ENCODE assay signal across 11 cellular contexts in genomic region chr10:30026578-30026977, GRCh38. TPM values are rescaled to one million over a fixed set of nuclear protein-coding genes. Genes with fewer than 3 reads are reported as not detected.
DNase-seq lines count a peak whose midpoint lies in the region; ATAC-seq and TF ChIP-seq lines count a peak whose summit lies in the region.
"Had no signal": no experiment of that assay in that cellular context is flagged by ENCODE, and none has a peak within 500 bp of the region (broad histone marks: within the 10 kb centered on the region; RNA-seq: fewer than 3 reads in every experiment).

No MANE protein-coding gene starts in this region.

- H3K9me3 ChIP-seq in lower lobe of right lung (no peaks in the 10 kb centered on the region), gastroesophageal sphincter (no peaks in the 10 kb centered on the region)

- H3K36me3 ChIP-seq in lower lobe of right lung (peaks cover 23% of the 10 kb centered on the region), gastroesophageal sphincter (peaks cover 0 to 16% of the 10 kb centered on the region in 2 donors)

- intact Hi-C loops in lower lobe of right lung (cut with DNase I): no loop called here

- H3K4me1 ChIP-seq in lower lobe of right lung (peaks cover 50% of the 10 kb centered on the region), gastroesophageal sphincter (peaks cover 0 to 41% (median 12%) of the 10 kb centered on the region in 3 donors)

- peaks cover 3% of the 10 kb centered on the region for H3K27me3 ChIP-seq in lower lobe of right lung (ENCODE audit: low read depth)
- no peaks in the 10 kb centered on the region for H3K27me3 ChIP-seq in gastroesophageal sphincter

- TF ChIP-seq POLR2A in gastroesophageal sphincter (IDR thresholded peaks at IDR 0.05): no peak

- DNase-seq in stimulated activated CD4-positive, alpha-beta T cell treated with anti-CD3 and anti-CD28 coated beads, Interleukin-15, amount 100 ng/mL, for 24 hours: peak; percentile 8
- DNase-seq in stimulated activated CD4-positive, alpha-beta T cell treated with anti-CD3 and anti-CD28 coated beads, Interleukin-2, amount 100 ng/mL, for 48 hours: no peak
- no peak for DNase-seq in lower lobe of right lung
- no peak for DNase-seq in NOMO-1 treated with DMSO at 0.1 percent for 48 hours (lab: John Stamatoyannopoulos, UW; ENCODE audit: unreplicated experiment)
- no peak for DNase-seq in HuH-7 (ENCODE audit: low spot score)
- DNase-seq: NCI-H1930, NCI-H774 had no signal

- peak in 1 of 2 donors; percentile 11 for ATAC-seq in lower lobe of right lung
- no peak for ATAC-seq in GM21825 (IDR thresholded peaks at IDR 0.05; ENCODE audit: unreplicated experiment)
- ATAC-seq in gastroesophageal sphincter: no peak

- 100% methylated on average over 2 of the region's 10 CpGs; no CpG with 5 or more reads in 1 of the 2 donors for WGBS in gastroesophageal sphincter (ENCODE audit: low coverage in 1 of 2), 2 donors

- H3K4me3 ChIP-seq in lower lobe of right lung (no peak overlapping the region), gastroesophageal sphincter (no peak overlapping the region)

- H3K27ac ChIP-seq in VCaP (peak overlapping the region; percentile 53; the same call in 1 of the 2 replicates), lower lobe of right lung (peak overlapping the region; percentile 81), gastroesophageal sphincter (peak overlapping the region in 2 of 4 donors; percentile 60 to 66)

- no peak for TF ChIP-seq CTCF in VCaP (conservative IDR thresholded peaks at IDR 0.05)
- no peak for TF ChIP-seq CTCF in lower lobe of right lung (IDR thresholded peaks at IDR 0.05)
- TF ChIP-seq CTCF in gastroesophageal sphincter (IDR thresholded peaks at IDR 0.05): no peak

- no peak for TF ChIP-seq EP300 in gastroesophageal sphincter (IDR thresholded peaks at IDR 0.05)

RNA-seq across cellular contexts. Expression of gene JCAD, which starts 32.8 kb away (rescaled TPM):
- total RNA-seq in lower lobe of right lung: 101 TPM
- total RNA-seq in gastroesophageal sphincter: 10 to 100 TPM; 21.0 to 66.8 (median 48.6) TPM
- total RNA-seq: activated CD4-positive, alpha-beta T cell treated with anti-CD3 and anti-CD28 coated beads for 36 hours had no signal
